In the genomic region with DNA sequence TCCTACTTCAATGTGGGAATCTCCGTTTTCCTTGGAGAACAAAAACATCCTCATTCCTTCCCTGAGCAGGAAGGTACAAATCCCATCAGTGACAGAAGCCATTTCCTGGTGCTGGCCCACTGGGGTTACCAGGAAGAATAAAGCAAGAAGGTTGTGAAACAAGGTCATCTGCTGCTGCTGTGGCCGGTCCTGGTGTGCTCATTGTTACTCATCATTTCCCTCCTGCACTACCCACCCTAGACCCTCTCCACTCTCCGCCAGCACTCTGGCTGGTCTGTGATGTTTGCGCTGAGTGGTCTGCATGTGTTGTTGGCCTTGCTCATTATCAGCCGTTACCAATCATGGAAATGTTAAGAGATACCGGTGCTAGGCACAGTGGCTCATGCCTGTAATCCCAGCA, we compare ENCODE assay signal across 24 cellular contexts.
"Had no signal": no experiment of that assay in that cellular context is flagged by ENCODE, and none has a peak within 500 bp of the region (broad histone marks: within the 10 kb centered on the region; RNA-seq: fewer than 3 reads in every experiment).

No MANE protein-coding gene starts in this region.

- H3K4me3 Mint-ChIP-seq: activated B cell treated with CpG ODN at 0.5 μM for 24 hours; activated CD4-positive, alpha-beta T cell treated with anti-CD3 and anti-CD28 coated beads, Interleukin-2, amount 10 ng/mL, durations not matched to agents 24 days and 14 days; activated CD8-positive, alpha-beta memory T cell treated with anti-CD3 and anti-CD28 coated beads, Interleukin-2, amount 10 ng/mL, durations not matched to agents 7 days and 5 days; activated naive CD4-positive, alpha-beta T cell treated with anti-CD3 and anti-CD28 coated beads, Interleukin-2, amount 50 U/mL, for 24 hours; activated T-cell treated with anti-CD3 and anti-CD28 coated beads, Interleukin-2, amount 50 U/mL, for 24 hours; T-helper 17 cell had no signal

- H3K36me3 ChIP-seq: breast epithelium had no signal

- H3K27me3 ChIP-seq: breast epithelium had no signal

- H3K4me3 ChIP-seq: breast epithelium, K562 had no signal

- H3K36me3 Mint-ChIP-seq: activated naive CD4-positive, alpha-beta T cell treated with anti-CD3 and anti-CD28 coated beads, Interleukin-2, amount 50 U/mL, for 24 hours had no signal

- H3K27me3 Mint-ChIP-seq: activated CD8-positive, alpha-beta memory T cell treated with anti-CD3 and anti-CD28 coated beads, Interleukin-2, amount 10 ng/mL, durations not matched to agents 7 days and 5 days; activated naive CD4-positive, alpha-beta T cell treated with anti-CD3 and anti-CD28 coated beads, Interleukin-2, amount 50 U/mL, for 24 hours; activated T-cell treated with anti-CD3 and anti-CD28 coated beads, Interleukin-2, amount 50 U/mL, for 24 hours had no signal

- H3K27ac ChIP-seq: breast epithelium had no signal

- DNase-seq: activated B cell treated with CpG ODN at 0.5 μM for 24 hours; activated CD4-positive, alpha-beta T cell treated with anti-CD3 and anti-CD28 coated beads for 1 hour; activated CD4-positive, alpha-beta T cell treated with anti-CD3 and anti-CD28 coated beads, Interleukin-2, amount 10 ng/mL, durations not matched to agents 24 days and 14 days; activated CD4-positive, alpha-beta T cell treated with anti-CD3 and anti-CD28 coated beads, Interleukin-2, amount 50 U/mL, for 48 hours; activated CD8-positive, alpha-beta memory T cell treated with anti-CD3 and anti-CD28 coated beads, Interleukin-2, amount 10 ng/mL, durations not matched to agents 7 days and 5 days; activated gamma-delta T cell treated with Interleukin-2 at 50 U/mL for 16 hours; activated T-cell treated with anti-CD3 and anti-CD28 coated beads, Interleukin-2, amount 50 U/mL, for 24 hours; caudate nucleus; Karpas-422; MM.1S; NCI-H1092; NCI-H1417 treated with DMSO at 0.1 percent for 48 hours; NCI-H1694; NCI-H2029; NCI-H345; NCI-H510A; NCI-H526 treated with DMSO at 0.1 percent for 48 hours; NCI-H82; SIG-M5; T-helper 17 cell; T-helper 9 cell had no signal

- H3K9me3 ChIP-seq: breast epithelium had no signal

- H3K27ac Mint-ChIP-seq: activated B cell treated with CpG ODN at 0.5 μM for 24 hours; activated CD4-positive, alpha-beta T cell treated with anti-CD3 and anti-CD28 coated beads, Interleukin-2, amount 10 ng/mL, durations not matched to agents 24 days and 14 days; activated CD8-positive, alpha-beta memory T cell treated with anti-CD3 and anti-CD28 coated beads, Interleukin-2, amount 10 ng/mL, durations not matched to agents 7 days and 5 days; activated naive CD4-positive, alpha-beta T cell treated with anti-CD3 and anti-CD28 coated beads, Interleukin-2, amount 50 U/mL, for 24 hours; activated T-cell treated with anti-CD3 and anti-CD28 coated beads, Interleukin-2, amount 50 U/mL, for 24 hours; T-helper 17 cell had no signal

- H3K4me1 Mint-ChIP-seq: activated CD4-positive, alpha-beta T cell treated with anti-CD3 and anti-CD28 coated beads, Interleukin-2, amount 10 ng/mL, durations not matched to agents 24 days and 14 days; activated naive CD4-positive, alpha-beta T cell treated with anti-CD3 and anti-CD28 coated beads, Interleukin-2, amount 50 U/mL, for 24 hours; T-helper 17 cell had no signal

- H3K4me1 ChIP-seq: breast epithelium had no signal

- ATAC-seq: activated CD8-positive, alpha-beta memory T cell treated with anti-CD3 and anti-CD28 coated beads, Interleukin-2, amount 10 ng/mL, durations not matched to agents 7 days and 5 days; K562; T-helper 17 cell had no signal

- H3K9me3 Mint-ChIP-seq: activated CD4-positive, alpha-beta T cell treated with anti-CD3 and anti-CD28 coated beads, Interleukin-2, amount 10 ng/mL, durations not matched to agents 24 days and 14 days; activated naive CD4-positive, alpha-beta T cell treated with anti-CD3 and anti-CD28 coated beads, Interleukin-2, amount 50 U/mL, for 24 hours; activated T-cell treated with anti-CD3 and anti-CD28 coated beads, Interleukin-2, amount 50 U/mL, for 24 hours had no signal
